ENCODE assay signal across 8 cellular contexts in genomic region chr10:3782456-3783312, GRCh38. TPM values are rescaled to one million over a fixed set of nuclear protein-coding genes. Genes with fewer than 3 reads are reported as not detected.
A peak's percentile ranks its signal among the peaks of the same experiment; 100 is the strongest.
DNase-seq lines count a peak whose midpoint lies in the region; ATAC-seq and TF ChIP-seq lines count a peak whose summit lies in the region.

No MANE protein-coding gene starts in this region.

- DNase-seq in CD4-positive, alpha-beta T cell, result peak in 7 of 10 experiments; percentile 40 to 75 (median 53)
- DNase-seq in GM23338 (ENCODE audit: low spot score) (no peak), NOMO-1 treated with DMSO at 0.1 percent for 48 hours (lab: John Stamatoyannopoulos, UW; ENCODE audit: unreplicated experiment) (peak; percentile 89), fibroblast of peridontal ligament (ENCODE audit: extremely low read depth) (peak; percentile 98), type B pancreatic cell (ENCODE audit: extremely low spot score, unreplicated experiment) (no peak), NCI-H345 treated with DMSO at 0.1 percent for 48 hours (lab: John Stamatoyannopoulos, UW; ENCODE audit: unreplicated experiment) (no peak)
- DNase-seq in activated T-helper 2 cell treated with anti-CD3 and anti-CD28 coated beads, Interferon-gamma antibody, Interleukin-2, Interleukin-4, amounts not matched to agents 10 μg/mL and 5 μg/mL and 100 μg/mL, durations not matched to agents 14 hours and 24 hours and 36 hours (ENCODE audit: low spot score), result peak; percentile 61

- no peaks in the 10 kb centered on the region for H3K9me3 Mint-ChIP-seq in CD4-positive, alpha-beta T cell
- no peaks in the 10 kb centered on the region for H3K9me3 Mint-ChIP-seq in GM23338
- no peaks in the 10 kb centered on the region for H3K9me3 Mint-ChIP-seq in activated T-helper 2 cell treated with anti-CD3 and anti-CD28 coated beads, Interferon-gamma antibody, Interleukin-2, Interleukin-4, amounts not matched to agents 10 μg/mL and 5 μg/mL and 100 μg/mL, durations not matched to agents 14 hours and 24 hours and 36 hours
- H3K9me3 Mint-ChIP-seq in type B pancreatic cell, result no peaks in the 10 kb centered on the region

- ATAC-seq in CD4-positive, alpha-beta T cell (ENCODE audit: poor library complexity), result peak; percentile 15
- ATAC-seq in GM23338, result no peak

- H4K20me1 ChIP-seq in GM23338 (replicated peaks; ENCODE audit: insufficient read depth), result peaks cover 40% of the 10 kb centered on the region

- peaks cover 69% of the 10 kb centered on the region for H3K79me2 ChIP-seq in GM23338 (replicated peaks; ENCODE audit: insufficient read depth)

- intact Hi-C loops in CD4-positive, alpha-beta T cell (cut with DNase I, micrococcal nuclease), result loop anchor here (1.0 to 10.0 kb wide), 4 partner anchors 23 to 165 kb away; no protein-coding TSS in a partner anchor
- intact Hi-C loops in activated T-helper 2 cell treated with anti-CD3 and anti-CD28 coated beads, Interferon-gamma antibody, Interleukin-2, Interleukin-4, amounts not matched to agents 10 μg/mL and 5 μg/mL and 100 μg/mL, durations not matched to agents 14 hours and 24 hours and 36 hours (cut with micrococcal nuclease), result loop anchor here (1.0 to 5.0 kb wide), 4 partner anchors 24 to 46 kb away; no protein-coding TSS in a partner anchor

- H3F3A ChIP-seq in GM23338 (replicated peaks; ENCODE audit: low read depth), result peaks cover 3% of the 10 kb centered on the region; the same call in 1 of the 2 replicates

- H3K4me3 ChIP-seq in GM23338, result peak overlapping the region; percentile 86
- peak overlapping the region; percentile 85 to 99 for H3K4me3 ChIP-seq in muscle layer of duodenum (ENCODE audit: low read depth in 1 of 2, low read length in 2 of 2)

- peaks cover 44% of the 10 kb centered on the region for H3K36me3 ChIP-seq in GM23338 (ENCODE audit: insufficient read depth)
- peaks cover 50 to 70% of the 10 kb centered on the region in 2 donors for H3K36me3 ChIP-seq in muscle layer of duodenum (ENCODE audit: control insufficient read depth in 1 of 2, insufficient read depth in 2 of 2, low read length in 2 of 2)

- H3K36me3 Mint-ChIP-seq in CD4-positive, alpha-beta T cell (ENCODE audit: low read depth), result peaks cover 84% of the 10 kb centered on the region
- H3K36me3 Mint-ChIP-seq in GM23338 (ENCODE audit: low read depth), result peaks cover 56% of the 10 kb centered on the region
- peaks cover 68% of the 10 kb centered on the region for H3K36me3 Mint-ChIP-seq in activated T-helper 2 cell treated with anti-CD3 and anti-CD28 coated beads, Interferon-gamma antibody, Interleukin-2, Interleukin-4, amounts not matched to agents 10 μg/mL and 5 μg/mL and 100 μg/mL, durations not matched to agents 14 hours and 24 hours and 36 hours (ENCODE audit: low read depth)
- peaks cover 60% of the 10 kb centered on the region for H3K36me3 Mint-ChIP-seq in type B pancreatic cell

- no peaks in the 10 kb centered on the region for H3K9me2 ChIP-seq in GM23338 (ENCODE audit: insufficient read depth)

- peak overlapping the region; percentile 99 for H3K27ac ChIP-seq in CD4-positive, alpha-beta T cell (ENCODE audit: low read depth, low read length)
- H3K27ac ChIP-seq in GM23338 (ENCODE audit: low read depth) (no peak overlapping the region), muscle layer of duodenum (ENCODE audit: low read length) (peak overlapping the region; percentile 100)

- H3K4me1 ChIP-seq in GM23338 (ENCODE audit: insufficient read depth) (peaks cover 24% of the 10 kb centered on the region), muscle layer of duodenum (ENCODE audit: control insufficient read depth in 1 of 2, insufficient read depth in 2 of 2, low read length in 2 of 2) (peaks cover 24 to 29% of the 10 kb centered on the region in 2 donors)

- CTCF ChIA-PET in CD4-positive, alpha-beta T cell (lab: Charles Lee), result interaction anchor here (1.2 to 2.6 kb wide), 3 partner anchors 24 to 89 kb away, joined by 3 to 6 read pairs (median 3); no protein-coding TSS in a partner anchor

- no peak for TF ChIP-seq CTCF in CD4-positive, alpha-beta T cell (IDR thresholded peaks at IDR 0.05)
- TF ChIP-seq CTCF in GM23338 (conservative IDR thresholded peaks at IDR 0.05; ENCODE audit: low read depth in 2 of 2), result no peak
- peak; percentile 33 for TF ChIP-seq CTCF in type B pancreatic cell (conservative IDR thresholded peaks at IDR 0.05)

- no peaks in the 10 kb centered on the region for H3K27me3 ChIP-seq in CD4-positive, alpha-beta T cell (ENCODE audit: control insufficient read depth, insufficient read depth, low read length)
- H3K27me3 ChIP-seq in GM23338 (ENCODE audit: insufficient read depth) (0 out of 2 replicates have a peak, but pooled peaks cover 5% of the 10 kb centered on the region), muscle layer of duodenum (ENCODE audit: low read depth, low read length) (no peaks in the 10 kb centered on the region)

- peak overlapping the region; percentile 97 for H3K27ac Mint-ChIP-seq in CD4-positive, alpha-beta T cell
- H3K27ac Mint-ChIP-seq in GM23338, result peak overlapping the region; percentile 94
- peak overlapping the region; percentile 98 for H3K27ac Mint-ChIP-seq in activated T-helper 2 cell treated with anti-CD3 and anti-CD28 coated beads, Interferon-gamma antibody, Interleukin-2, Interleukin-4, amounts not matched to agents 10 μg/mL and 5 μg/mL and 100 μg/mL, durations not matched to agents 14 hours and 24 hours and 36 hours
- H3K27ac Mint-ChIP-seq in type B pancreatic cell, result peak overlapping the region; percentile 99

- H2AFZ ChIP-seq in GM23338, result no peak overlapping the region

- H3K4me1 Mint-ChIP-seq in CD4-positive, alpha-beta T cell (ENCODE audit: low read depth), result peaks cover 67% of the 10 kb centered on the region
- peaks cover 39% of the 10 kb centered on the region for H3K4me1 Mint-ChIP-seq in GM23338
- peaks cover 58% of the 10 kb centered on the region for H3K4me1 Mint-ChIP-seq in activated T-helper 2 cell treated with anti-CD3 and anti-CD28 coated beads, Interferon-gamma antibody, Interleukin-2, Interleukin-4, amounts not matched to agents 10 μg/mL and 5 μg/mL and 100 μg/mL, durations not matched to agents 14 hours and 24 hours and 36 hours (ENCODE audit: low read depth)
- peaks cover 43% of the 10 kb centered on the region for H3K4me1 Mint-ChIP-seq in type B pancreatic cell (ENCODE audit: unreplicated experiment)

- H3K9me3 ChIP-seq in CD4-positive, alpha-beta T cell (ENCODE audit: control insufficient read depth, low read length), result no peaks in the 10 kb centered on the region
- no peaks in the 10 kb centered on the region for H3K9me3 ChIP-seq in muscle layer of duodenum (ENCODE audit: control insufficient read depth in 1 of 2, low read length in 2 of 2)

- POLR2A ChIA-PET in CD4-positive, alpha-beta T cell (lab: Charles Lee), result interaction anchor here (0.9 to 6.8 kb wide), 28 partner anchors 8 to 1508 kb away, joined by 3 to 497 read pairs (median 5); no protein-coding TSS in a partner anchor

- H3K4me2 ChIP-seq in GM23338, result peak overlapping the region; percentile 98

- no peaks in the 10 kb centered on the region for H3K27me3 Mint-ChIP-seq in CD4-positive, alpha-beta T cell
- H3K27me3 Mint-ChIP-seq in GM23338 (ENCODE audit: insufficient read depth, low read depth, poor library complexity) (peaks cover 34% of the 10 kb centered on the region), type B pancreatic cell (peaks cover 7% of the 10 kb centered on the region)
- no peaks in the 10 kb centered on the region for H3K27me3 Mint-ChIP-seq in activated T-helper 2 cell treated with anti-CD3 and anti-CD28 coated beads, Interferon-gamma antibody, Interleukin-2, Interleukin-4, amounts not matched to agents 10 μg/mL and 5 μg/mL and 100 μg/mL, durations not matched to agents 14 hours and 24 hours and 36 hours (ENCODE audit: low read depth)

- H3K4me3 Mint-ChIP-seq in CD4-positive, alpha-beta T cell, result peak overlapping the region; percentile 91
- H3K4me3 Mint-ChIP-seq in GM23338, result peak overlapping the region; percentile 96
- peak overlapping the region; percentile 85 for H3K4me3 Mint-ChIP-seq in activated T-helper 2 cell treated with anti-CD3 and anti-CD28 coated beads, Interferon-gamma antibody, Interleukin-2, Interleukin-4, amounts not matched to agents 10 μg/mL and 5 μg/mL and 100 μg/mL, durations not matched to agents 14 hours and 24 hours and 36 hours (ENCODE audit: low read depth)
- H3K4me3 Mint-ChIP-seq in type B pancreatic cell, result peak overlapping the region; percentile 96

TF ChIP-seq in GM23338, 12 proteins besides CTCF, POLR2A, EP300 and RAD21:
- TF ChIP-seq REST (IDR thresholded peaks at IDR 0.05; ENCODE audit: unreplicated experiment), result no peak
- no peak for TF ChIP-seq POLR2AphosphoS5 (IDR thresholded peaks at IDR 0.05; ENCODE audit: low read depth)
- TF ChIP-seq ZNF331 (CRISPR knock-in tag; IDR thresholded peaks at IDR 0.05; ENCODE audit: low read depth), result no peak

RNA-seq across cellular contexts. Expression of gene KLF6, which starts 2.3 kb away (rescaled TPM):
- total RNA-seq in CD4-positive, alpha-beta T cell, result 100 to 1,000 TPM; 851 to 874 TPM
- 18.0 and 19.6 TPM in 2 replicates for total RNA-seq in GM23338 (2014; rRNA removed; shearing (Covaris generic))
- 25.7 and 35.4 TPM in 2 replicates for polyA plus RNA-seq in GM23338 (2016; fragmentation: Nextera tagmentation; extraction: Ambion mirVana)
- total RNA-seq in activated T-helper 2 cell treated with anti-CD3 and anti-CD28 coated beads, Interferon-gamma antibody, Interleukin-2, Interleukin-4, amounts not matched to agents 10 μg/mL and 5 μg/mL and 100 μg/mL, durations not matched to agents 14 hours and 24 hours and 36 hours, result 126 and 129 TPM in 2 replicates
- total RNA-seq in type B pancreatic cell (ENCODE audit: low replicate concordance), result 117 and 269 TPM in 2 replicates

Comparison
In these comparisons a context has a peak if more than half of its experiments do, and no peak if none do; other contexts are left out.
1. DNase-seq: peak in CD4-positive, alpha-beta T cell (7 of 10), NOMO-1 treated with DMSO at 0.1 percent for 48 hours (single experiment), activated T-helper 2 cell treated with anti-CD3 and anti-CD28 coated beads, Interferon-gamma antibody, Interleukin-2, Interleukin-4, amounts not matched to agents 10 μg/mL and 5 μg/mL and 100 μg/mL, durations not matched to agents 14 hours and 24 hours and 36 hours (single experiment) and fibroblast of peridontal ligament (single experiment); none in GM23338 (single experiment), type B pancreatic cell (single experiment) and NCI-H345 treated with DMSO at 0.1 percent for 48 hours (single experiment).
2. Peak in every context shown above with its lines, with median percentiles within 50 percentile points of each other: H3K27ac Mint-ChIP-seq and H3K4me3 Mint-ChIP-seq.